Comparison of ENCODE assay signal across 1 cellular context in genomic region chr2:28896906-28897305, GRCh38.
TF ChIP-seq lines count a peak whose summit lies in the region.

No MANE protein-coding gene starts in this region.

TF ChIP-seq in IMR-90, 13 proteins besides CTCF, POLR2A, EP300 and RAD21 (continued from another document):
- TF ChIP-seq ELK1 (IDR thresholded peaks at IDR 0.05; ENCODE audit: borderline replicate concordance, low read depth, low read length): no peak
